Comparison of ENCODE assay signal across 10 cellular contexts in the genomic region with DNA sequence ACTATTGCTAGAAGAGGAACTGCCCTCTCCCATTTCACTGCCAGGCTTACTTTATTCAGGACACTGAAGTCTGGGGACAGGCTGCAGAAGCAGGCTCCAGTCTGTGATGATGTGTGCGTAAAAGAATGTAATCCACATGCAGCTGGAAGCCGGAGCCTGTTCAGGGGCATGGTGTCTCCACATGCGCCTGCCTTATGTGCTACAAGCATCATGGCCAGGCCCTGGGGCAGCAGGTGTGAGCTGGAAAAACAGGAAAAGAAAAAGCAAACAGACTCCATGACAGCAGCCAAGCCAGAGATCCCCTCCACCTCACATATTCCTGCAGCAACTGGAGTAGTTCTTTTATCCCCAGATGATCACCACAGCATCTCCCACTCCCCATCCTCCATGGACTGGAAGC. TPM values are rescaled to one million over a fixed set of nuclear protein-coding genes. Genes with fewer than 3 reads are reported as not detected.
DNase-seq lines count a peak whose midpoint lies in the region; ATAC-seq and TF ChIP-seq lines count a peak whose summit lies in the region.
"Had no signal": no experiment of that assay in that cellular context is flagged by ENCODE, and none has a peak within 500 bp of the region (broad histone marks: within the 10 kb centered on the region; RNA-seq: fewer than 3 reads in every experiment).

No MANE protein-coding gene starts in this region.

- peak overlapping the region; percentile 8 for H3K27ac Mint-ChIP-seq in osteocyte (ENCODE audit: unreplicated experiment)

- peaks cover 6% of the 10 kb centered on the region for H3K36me3 Mint-ChIP-seq in osteocyte (ENCODE audit: unreplicated experiment)

- H3K79me2 ChIP-seq in OCI-LY1 (ENCODE audit: insufficient read depth, low read length): no peaks in the 10 kb centered on the region

- H3K4me3 Mint-ChIP-seq in osteocyte (ENCODE audit: unreplicated experiment): no peak overlapping the region

- H4K20me1 ChIP-seq in OCI-LY1 (ENCODE audit: insufficient read depth, low read length): no peaks in the 10 kb centered on the region

- DNase-seq in EH (ENCODE audit: low read depth) (peak; percentile 96), fibroblast of peridontal ligament (ENCODE audit: extremely low read depth) (peak; percentile 93), osteocyte (ENCODE audit: extremely low spot score, unreplicated experiment) (no peak), NCI-H446 treated with DMSO at 0.1 percent for 48 hours (lab: John Stamatoyannopoulos, UW) (no peak), GM10248 (ENCODE audit: extremely low spot score) (no peak)
- no peak for DNase-seq in activated naive CD4-positive, alpha-beta T cell treated with anti-CD3 and anti-CD28 coated beads, Interleukin-2, amount 50 U/mL, for 16 hours
- DNase-seq: head of caudate nucleus had no signal

- no peaks in the 10 kb centered on the region for H3K9me2 ChIP-seq in OCI-LY1 (ENCODE audit: low read depth, low read length)

- H3K27me3 ChIP-seq in OCI-LY1 (ENCODE audit: insufficient read depth, low read length): no peaks in the 10 kb centered on the region

- H3K9me3 ChIP-seq in OCI-LY1 (ENCODE audit: low read length): no peaks in the 10 kb centered on the region
- H3K9me3 ChIP-seq: thoracic aorta had no signal

- no peaks in the 10 kb centered on the region for H3K27me3 Mint-ChIP-seq in osteocyte (ENCODE audit: unreplicated experiment)

- H3K4me2 ChIP-seq in OCI-LY1 (ENCODE audit: low read length): no peak overlapping the region

- no peak for ATAC-seq in HG02840 (IDR thresholded peaks at IDR 0.05; ENCODE audit: low FRiP score, unreplicated experiment)

- H3K36me3 ChIP-seq in OCI-LY1 (ENCODE audit: insufficient read depth, low read length): peaks cover 6% of the 10 kb centered on the region
- H3K36me3 ChIP-seq: thoracic aorta had no signal

- CTCF ChIA-PET in GM10248 (lab: Yijun Ruan, JAX): interaction anchor here (1.0 to 4.6 kb wide), 5 partner anchors 10 to 223 kb away, joined by 3 to 29 read pairs (median 3); no protein-coding TSS in a partner anchor

- H3K9ac ChIP-seq in OCI-LY1 (ENCODE audit: low read length): no peak overlapping the region

- POLR2A ChIA-PET in GM10248 (lab: Yijun Ruan, JAX): no interaction called here

- TF ChIP-seq CTCF in OCI-LY1 (IDR thresholded peaks at IDR 0.05; ENCODE audit: low read length) (no peak), osteocyte (IDR thresholded peaks at IDR 0.05) (no peak), GM10248 (IDR thresholded peaks at IDR 0.05; ENCODE audit: control extremely low read depth, extremely low read depth, low read depth, missing control alignments) (no peak)

- H3K4me1 Mint-ChIP-seq in osteocyte (ENCODE audit: unreplicated experiment): peaks cover 12% of the 10 kb centered on the region

- H3F3A ChIP-seq in OCI-LY1 (ENCODE audit: insufficient read depth, low read length): no peaks in the 10 kb centered on the region

- no peaks in the 10 kb centered on the region for H3K4me1 ChIP-seq in OCI-LY1 (ENCODE audit: insufficient read depth, low read length, severe bottlenecking)

- H2AFZ ChIP-seq in OCI-LY1 (ENCODE audit: low read length): no peak overlapping the region

- H3K9me3 Mint-ChIP-seq in osteocyte (ENCODE audit: unreplicated experiment): no peaks in the 10 kb centered on the region

- peak overlapping the region; percentile 46 for H3K27ac ChIP-seq in OCI-LY1 (ENCODE audit: low read depth, low read length, poor library complexity, severe bottlenecking)

- no peak overlapping the region for H3K4me3 ChIP-seq in OCI-LY1 (ENCODE audit: low read depth, low read length, poor library complexity, severe bottlenecking)
- H3K4me3 ChIP-seq: thoracic aorta had no signal

RNA-seq across cellular contexts. Expression of a gene that starts 33.4 kb away (rescaled TPM):
- 73.4 and 77.4 TPM in 2 replicates for total RNA-seq in osteocyte

RNA-seq across cellular contexts. Expression of a gene that starts 42.9 kb away (rescaled TPM):
- total RNA-seq in osteocyte: 90.3 and 93.3 TPM in 2 replicates

Comparison
In these comparisons a context has a peak if more than half of its experiments do, and no peak if none do; other contexts are left out.
1. DNase-seq: peak in EH (single experiment) and fibroblast of peridontal ligament (single experiment); none in osteocyte (single experiment), activated naive CD4-positive, alpha-beta T cell treated with anti-CD3 and anti-CD28 coated beads, Interleukin-2, amount 50 U/mL, for 16 hours (single experiment), NCI-H446 treated with DMSO at 0.1 percent for 48 hours (single experiment) and GM10248 (single experiment).